In the genomic region with DNA sequence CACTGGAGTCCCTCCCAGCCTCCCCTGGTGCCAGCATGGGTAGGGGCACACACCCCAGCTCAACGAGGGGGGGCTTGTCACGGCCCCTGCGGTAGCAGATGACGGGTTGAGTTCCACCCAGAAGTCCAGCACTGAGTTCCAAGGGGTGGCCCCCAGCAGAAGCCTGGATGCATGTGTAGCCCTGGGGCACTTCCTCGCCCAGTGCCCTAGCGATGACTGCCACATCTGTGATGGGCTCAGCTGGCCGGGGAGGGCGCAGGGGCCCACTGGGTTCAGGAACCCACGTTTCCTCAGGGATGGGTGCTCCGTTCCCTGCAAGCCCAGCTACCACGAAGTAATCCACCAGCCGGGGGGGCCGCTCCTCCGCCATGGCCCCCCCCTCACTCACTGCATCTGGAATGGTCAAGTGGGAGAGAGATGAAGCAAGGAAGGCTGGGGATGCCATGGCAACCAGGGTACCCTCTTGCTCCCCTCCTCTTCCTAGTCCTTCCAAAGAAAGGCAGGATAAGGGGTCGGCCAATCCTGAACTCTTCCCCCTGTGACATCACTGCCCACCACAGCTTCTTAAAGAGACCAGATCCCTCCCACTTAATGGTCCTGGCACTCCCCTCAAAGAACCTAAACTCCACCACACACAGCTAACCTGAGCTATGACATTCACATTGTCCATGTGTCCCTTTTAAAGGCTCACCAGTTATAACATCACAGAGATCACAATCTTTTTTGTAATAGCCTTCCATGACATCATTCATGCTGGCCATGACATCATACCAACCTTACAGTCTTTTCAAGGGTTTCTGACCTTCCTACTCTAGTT, we compare ENCODE assay signal across 10 cellular contexts. TPM values are rescaled to one million over a fixed set of nuclear protein-coding genes. Genes with fewer than 3 reads are reported as not detected.
DNase-seq lines count a peak whose midpoint lies in the region; ATAC-seq and TF ChIP-seq lines count a peak whose summit lies in the region.
"Had no signal": no experiment of that assay in that cellular context is flagged by ENCODE, and none has a peak within 500 bp of the region (broad histone marks: within the 10 kb centered on the region; RNA-seq: fewer than 3 reads in every experiment).

No MANE protein-coding gene starts in this region.

- no peak overlapping the region for H2AK5ac ChIP-seq in mesendoderm (ENCODE audit: low read length)

- no peak for TF ChIP-seq CTCF in left ventricle myocardium inferior (IDR thresholded peaks at IDR 0.05; ENCODE audit: borderline replicate concordance)

- H3K23ac ChIP-seq in mesendoderm (ENCODE audit: low read length): no peak overlapping the region

- H3K79me1 ChIP-seq in mesendoderm (ENCODE audit: low read length): peaks cover 14% of the 10 kb centered on the region

- peaks cover 54% of the 10 kb centered on the region for H3K36me3 ChIP-seq in left ventricle myocardium inferior
- peaks cover 40% of the 10 kb centered on the region for H3K36me3 ChIP-seq in adipocyte (ENCODE audit: control insufficient read depth, insufficient read depth, low read length, severe bottlenecking)
- peaks cover 8% of the 10 kb centered on the region for H3K36me3 ChIP-seq in mesendoderm (ENCODE audit: control insufficient read depth, insufficient read depth, low read length)
- peaks cover 2 to 7% of the 10 kb centered on the region in 2 donors for H3K36me3 ChIP-seq in aorta (ENCODE audit: control insufficient read depth in 1 of 2, insufficient read depth in 2 of 2, low read length in 1 of 2)

- DNase-seq in left ventricle myocardium inferior (no peak), cardiac septum (ENCODE audit: low spot score) (no peak), adipocyte (ENCODE audit: low read depth) (peak; percentile 8), mesendoderm (peak; percentile 37), aorta (peak; percentile 51 to 76), NCI-H146 treated with DMSO at 0.1 percent for 48 hours (lab: John Stamatoyannopoulos, UW; ENCODE audit: unreplicated experiment) (no peak), cerebellar nuclear complex (lab: John Stamatoyannopoulos, UW) (no peak)
- DNase-seq: DMS153, NCI-H510A had no signal

- H3K9me3 ChIP-seq in left ventricle myocardium inferior (replicated peaks): no peaks in the 10 kb centered on the region
- no peaks in the 10 kb centered on the region for H3K9me3 ChIP-seq in adipocyte (ENCODE audit: control insufficient read depth, low read length)
- H3K9me3 ChIP-seq in aorta (ENCODE audit: control insufficient read depth, low read length): no peaks in the 10 kb centered on the region

- H3K27me3 ChIP-seq in left ventricle myocardium inferior (ENCODE audit: low read depth) (no peaks in the 10 kb centered on the region), adipocyte (replicated peaks; ENCODE audit: control insufficient read depth, insufficient read depth, low read length) (no peaks in the 10 kb centered on the region), mesendoderm (ENCODE audit: insufficient read depth, low read length, poor library complexity) (no peaks in the 10 kb centered on the region), aorta (ENCODE audit: control insufficient read depth in 1 of 2, insufficient read depth in 2 of 2, low read length in 1 of 2) (no peaks in the 10 kb centered on the region)

- no peak overlapping the region for H3K4ac ChIP-seq in mesendoderm (ENCODE audit: low read depth, low read length)

- H3K27ac ChIP-seq in left ventricle myocardium inferior (replicated peaks) (peak overlapping the region; percentile 99), mesendoderm (ENCODE audit: low read depth, low read length) (no peak overlapping the region), aorta (ENCODE audit: low read depth in 1 of 2, low read length in 2 of 2) (no peak overlapping the region)

- H3K4me1 ChIP-seq in left ventricle myocardium inferior (peaks cover 43% of the 10 kb centered on the region), adipocyte (ENCODE audit: control insufficient read depth, insufficient read depth, low read length) (peaks cover 22% of the 10 kb centered on the region), mesendoderm (ENCODE audit: control insufficient read depth, low read depth, low read length) (no peaks in the 10 kb centered on the region), aorta (ENCODE audit: control insufficient read depth in 1 of 2, insufficient read depth in 2 of 2, low read length in 2 of 2) (no peaks in the 10 kb centered on the region)

- H2BK5ac ChIP-seq in mesendoderm (ENCODE audit: low read length): no peak overlapping the region

- ATAC-seq in aorta (ENCODE audit: low FRiP score): no peak
- no peak for ATAC-seq in HG03039 (IDR thresholded peaks at IDR 0.05; ENCODE audit: unreplicated experiment)

- H3K79me2 ChIP-seq in mesendoderm (ENCODE audit: control insufficient read depth, insufficient read depth, low read length): peaks cover 8% of the 10 kb centered on the region

- H2BK120ac ChIP-seq in mesendoderm (ENCODE audit: low read depth, low read length): no peak overlapping the region

- H3K4me3 ChIP-seq in left ventricle myocardium inferior (peak overlapping the region; percentile 91), adipocyte (ENCODE audit: low read length) (no peak overlapping the region), mesendoderm (ENCODE audit: low read length) (no peak overlapping the region), aorta (ENCODE audit: low read length in 2 of 2) (no peak overlapping the region)

- intact Hi-C loops in left ventricle myocardium inferior (cut with micrococcal nuclease): no loop called here
- intact Hi-C loops in cardiac septum (cut with DNase I): loop anchor here (2.0 kb wide), 1 partner anchor 15 kb away; a partner anchor contains a TSS
- intact Hi-C loops in aorta (cut with DNase I): no loop called here

- H3K18ac ChIP-seq in mesendoderm (ENCODE audit: low read length): no peak overlapping the region

- no peak overlapping the region for H3K56ac ChIP-seq in mesendoderm (ENCODE audit: low read length)

- no peak overlapping the region for H3K9ac ChIP-seq in adipocyte (ENCODE audit: low read length)
- H3K9ac ChIP-seq in mesendoderm (ENCODE audit: low read length): no peak overlapping the region

- H3K4me2 ChIP-seq in mesendoderm (ENCODE audit: low read length): no peak overlapping the region

- no CpG with 5 or more reads among the region's 15 CpGs for WGBS in mesendoderm (ENCODE audit: extremely low coverage, insufficient coverage, low lambda C conversion rate)
- WGBS in aorta, 2 donors: 79 to 83% methylated on average over 15 of the region's 15 CpGs

- no peak overlapping the region for H2BK15ac ChIP-seq in mesendoderm (replicated peaks; ENCODE audit: low read depth)

- H4K5ac ChIP-seq in mesendoderm (ENCODE audit: low read length): no peak overlapping the region

- H4K8ac ChIP-seq in mesendoderm (ENCODE audit: low read depth, low read length): no peak overlapping the region

RNA-seq across cellular contexts. Expression of a gene that starts 2.3 kb away (rescaled TPM):
- total RNA-seq in left ventricle myocardium inferior: 44.6 TPM
- total RNA-seq in cardiac septum: 42.7 TPM
- polyA plus RNA-seq in mesendoderm (2013, experiment 1 of 2): 32.3 TPM
- 29.1 TPM for polyA plus RNA-seq in mesendoderm (2013, experiment 2 of 2)
- total RNA-seq in aorta: 10 to 100 TPM; 45.7 to 94.7 TPM
- polyA plus RNA-seq in aorta: 10 to 100 TPM in 1 of 2 donors, 1 to 10 TPM in 1; 6.6 to 34.6 TPM

RNA-seq across cellular contexts. Expression of a gene that starts 14.2 kb away (rescaled TPM):
- total RNA-seq in left ventricle myocardium inferior (19.7 TPM), cardiac septum (20.6 TPM), aorta (10 to 100 TPM; 31.2 to 49.7 TPM)
- 15.4 TPM for polyA plus RNA-seq in mesendoderm (2013, experiment 1 of 2)
- 14.7 TPM for polyA plus RNA-seq in mesendoderm (2013, experiment 2 of 2)
- 10 to 100 TPM; 14.4 to 71.0 TPM for polyA plus RNA-seq in aorta

RNA-seq across cellular contexts. Expression of a gene that starts 19.1 kb away (rescaled TPM):
- total RNA-seq in left ventricle myocardium inferior (39.8 TPM), cardiac septum (40.2 TPM), aorta (10 to 100 TPM; 88.9 to 91.1 TPM)
- polyA plus RNA-seq in mesendoderm (2013, experiment 1 of 2): 162 TPM
- 160 TPM for polyA plus RNA-seq in mesendoderm (2013, experiment 2 of 2)
- polyA plus RNA-seq in aorta: 10 to 100 TPM; 54.5 to 96.7 TPM

RNA-seq across cellular contexts. Expression of a gene that starts 21.4 kb away (rescaled TPM):
- total RNA-seq in left ventricle myocardium inferior: 35.4 TPM
- 45.7 TPM for total RNA-seq in cardiac septum
- polyA plus RNA-seq in mesendoderm (2013, experiment 1 of 2): 15.9 TPM
- 14.8 TPM for polyA plus RNA-seq in mesendoderm (2013, experiment 2 of 2)
- 10 to 100 TPM; 52.3 to 67.8 TPM for total RNA-seq in aorta
- 1 to 10 TPM; 6.4 to 7.8 TPM for polyA plus RNA-seq in aorta

RNA-seq across cellular contexts. Expression of a gene that starts 23.5 kb away (rescaled TPM):
- total RNA-seq in left ventricle myocardium inferior (4.8 TPM), cardiac septum (3.8 TPM), aorta (1 to 10 TPM; 5.0 to 8.9 TPM)
- polyA plus RNA-seq in mesendoderm (2013, experiment 1 of 2): 15.2 TPM
- 13.7 TPM for polyA plus RNA-seq in mesendoderm (2013, experiment 2 of 2)
- 10 to 100 TPM in 1 of 2 donors, 1 to 10 TPM in 1; 1.4 to 10.7 TPM for polyA plus RNA-seq in aorta

Comparison
In these comparisons a context has a peak if more than half of its experiments do, and no peak if none do; other contexts are left out.
1. DNase-seq: peak in adipocyte (single experiment), mesendoderm (single experiment) and aorta (2 of 2); none in left ventricle myocardium inferior (single experiment), cardiac septum (single experiment), NCI-H146 treated with DMSO at 0.1 percent for 48 hours (single experiment) and cerebellar nuclear complex (0 of 2).